In genomic region chr1:197919523-197920301, GRCh38 we compare ENCODE assay signal across 10 cellular contexts. TPM values are rescaled to one million over a fixed set of nuclear protein-coding genes. Genes with fewer than 3 reads are reported as not detected.
DNase-seq lines count a peak whose midpoint lies in the region; ATAC-seq and TF ChIP-seq lines count a peak whose summit lies in the region.
"Had no signal": no experiment of that assay in that cellular context is flagged by ENCODE, and none has a peak within 500 bp of the region (broad histone marks: within the 10 kb centered on the region; RNA-seq: fewer than 3 reads in every experiment).

No MANE protein-coding gene starts in this region.

- peaks cover 38% of the 10 kb centered on the region for H3K27me3 ChIP-seq in BJ (ENCODE audit: control insufficient read depth, insufficient read depth, low read length)

- H3K4me3 Mint-ChIP-seq in activated T-helper 2 cell treated with anti-CD3 and anti-CD28 coated beads, Interferon-gamma antibody, Interleukin-2, Interleukin-4, amounts not matched to agents 10 μg/mL and 5 μg/mL and 100 μg/mL, durations not matched to agents 14 hours and 24 hours and 36 hours (ENCODE audit: low read depth) = peak overlapping the region; percentile 78

- DNase-seq in BJ (ENCODE audit: low read depth) = no peak
- peak; percentile 16 for DNase-seq in GM10266 (ENCODE audit: extremely low spot score)
- no peak for DNase-seq in activated T-helper 2 cell treated with anti-CD3 and anti-CD28 coated beads, Interferon-gamma antibody, Interleukin-2, Interleukin-4, amounts not matched to agents 10 μg/mL and 5 μg/mL and 100 μg/mL, durations not matched to agents 14 hours and 24 hours and 36 hours (ENCODE audit: low spot score)
- DNase-seq in mucosa of descending colon = peak in 2 of 3 donors; percentile 25
- DNase-seq in stimulated activated naive CD4-positive, alpha-beta T cell treated with Interleukin-2 at 50 U/mL for 16 hours (lab: John Stamatoyannopoulos, UW) = no peak
- DNase-seq in cardiac septum (ENCODE audit: low spot score) = no peak
- no peak for DNase-seq in hepatic stellate cell (ENCODE audit: low spot score)
- DNase-seq: DND-41, NCI-H2171 had no signal

- H3K9me3 Mint-ChIP-seq in activated T-helper 2 cell treated with anti-CD3 and anti-CD28 coated beads, Interferon-gamma antibody, Interleukin-2, Interleukin-4, amounts not matched to agents 10 μg/mL and 5 μg/mL and 100 μg/mL, durations not matched to agents 14 hours and 24 hours and 36 hours = no peaks in the 10 kb centered on the region

- H3K4me1 Mint-ChIP-seq in activated T-helper 2 cell treated with anti-CD3 and anti-CD28 coated beads, Interferon-gamma antibody, Interleukin-2, Interleukin-4, amounts not matched to agents 10 μg/mL and 5 μg/mL and 100 μg/mL, durations not matched to agents 14 hours and 24 hours and 36 hours (ENCODE audit: low read depth) = peaks cover 59% of the 10 kb centered on the region

- POLR2A ChIA-PET in BJ (lab: Charles Lee) = no interaction called here

- ATAC-seq in mucosa of descending colon = no peak
- no peak for ATAC-seq in HG03045 (IDR thresholded peaks at IDR 0.05; ENCODE audit: unreplicated experiment)

- peaks cover 87% of the 10 kb centered on the region for H3K27me3 Mint-ChIP-seq in activated T-helper 2 cell treated with anti-CD3 and anti-CD28 coated beads, Interferon-gamma antibody, Interleukin-2, Interleukin-4, amounts not matched to agents 10 μg/mL and 5 μg/mL and 100 μg/mL, durations not matched to agents 14 hours and 24 hours and 36 hours (ENCODE audit: low read depth)

- intact Hi-C loops in activated T-helper 2 cell treated with anti-CD3 and anti-CD28 coated beads, Interferon-gamma antibody, Interleukin-2, Interleukin-4, amounts not matched to agents 10 μg/mL and 5 μg/mL and 100 μg/mL, durations not matched to agents 14 hours and 24 hours and 36 hours (cut with micrococcal nuclease) = loop anchor here (2.0 to 10.0 kb wide), 7 partner anchors 29 to 1315 kb away; partner anchors contain the start of genes DENND1B and KCNT2
- intact Hi-C loops in mucosa of descending colon (cut with DNase I, micrococcal nuclease) (loop anchor here in 1 of 2 donors (10.0 kb wide), 1 partner anchor 395 kb away; no protein-coding TSS in a partner anchor), cardiac septum (cut with DNase I) (loop anchor here (5.0 kb wide), 2 partner anchors 302 to 397 kb away; no protein-coding TSS in a partner anchor)

- H3K4me3 ChIP-seq in BJ (ENCODE audit: low read depth, low read length) (peak overlapping the region; percentile 70), mucosa of descending colon (no peak overlapping the region)

- H3K4me1 ChIP-seq in mucosa of descending colon (ENCODE audit: low read depth) = peaks cover 37% of the 10 kb centered on the region

- H3K9me3 ChIP-seq in mucosa of descending colon = no peaks in the 10 kb centered on the region

- no peak overlapping the region for H3K27ac Mint-ChIP-seq in activated T-helper 2 cell treated with anti-CD3 and anti-CD28 coated beads, Interferon-gamma antibody, Interleukin-2, Interleukin-4, amounts not matched to agents 10 μg/mL and 5 μg/mL and 100 μg/mL, durations not matched to agents 14 hours and 24 hours and 36 hours

- TF ChIP-seq CTCF in BJ (IDR thresholded peaks at IDR 0.05; ENCODE audit: insufficient read depth, low read depth, low read length) (no peak), GM10266 (IDR thresholded peaks at IDR 0.05; ENCODE audit: control insufficient read depth, insufficient read depth, low read depth, missing control alignments) (no peak), mucosa of descending colon (IDR thresholded peaks at IDR 0.05) (no peak)

- CTCF ChIA-PET in BJ (lab: Yijun Ruan, JAX) = interaction anchor here (0.7 kb wide), 1 partner anchor 393 kb away, joined by 4 read pairs; no protein-coding TSS in a partner anchor

- H3K36me3 Mint-ChIP-seq in activated T-helper 2 cell treated with anti-CD3 and anti-CD28 coated beads, Interferon-gamma antibody, Interleukin-2, Interleukin-4, amounts not matched to agents 10 μg/mL and 5 μg/mL and 100 μg/mL, durations not matched to agents 14 hours and 24 hours and 36 hours (ENCODE audit: low read depth) = no peaks in the 10 kb centered on the region

- H3K36me3 ChIP-seq in BJ (ENCODE audit: control insufficient read depth, insufficient read depth, low read length) (peaks cover 10% of the 10 kb centered on the region), mucosa of descending colon (ENCODE audit: low read depth) (no peaks in the 10 kb centered on the region)

RNA-seq across cellular contexts. Expression of gene LHX9, which starts 2.5 kb away (rescaled TPM):
- polyA plus RNA-seq in BJ (2011; rRNA removed) = 49.1 and 57.2 TPM in 2 replicates
- polyA minus RNA-seq in BJ (2011; rRNA and poly(A)+ RNA removed) = 55.7 and 91.8 TPM in 2 replicates
- 0.05 TPM in 1 of 2 replicates, not detected in the other for total RNA-seq in activated T-helper 2 cell treated with anti-CD3 and anti-CD28 coated beads, Interferon-gamma antibody, Interleukin-2, Interleukin-4, amounts not matched to agents 10 μg/mL and 5 μg/mL and 100 μg/mL, durations not matched to agents 14 hours and 24 hours and 36 hours
- under 1 TPM in 1 of 3 donors, not detected in 2; 0.19 TPM for total RNA-seq in mucosa of descending colon
- total RNA-seq in cardiac septum = 0.22 TPM

RNA-seq across cellular contexts. Expression of gene C1orf53, which starts 17.3 kb away (rescaled TPM):
- 9.7 and 13.0 TPM in 2 replicates for polyA plus RNA-seq in BJ (2011; rRNA removed)
- 0.71 TPM in 1 of 2 replicates, not detected in the other for polyA minus RNA-seq in BJ (2011; rRNA and poly(A)+ RNA removed)
- 2.4 and 2.5 TPM in 2 replicates for total RNA-seq in activated T-helper 2 cell treated with anti-CD3 and anti-CD28 coated beads, Interferon-gamma antibody, Interleukin-2, Interleukin-4, amounts not matched to agents 10 μg/mL and 5 μg/mL and 100 μg/mL, durations not matched to agents 14 hours and 24 hours and 36 hours
- 1 to 10 TPM; 1.1 to 6.8 (median 4.1) TPM for total RNA-seq in mucosa of descending colon
- total RNA-seq in cardiac septum = 7.4 TPM

Comparison
In these comparisons a context has a peak if more than half of its experiments do, and no peak if none do; other contexts are left out.
1. DNase-seq: peak in GM10266 (single experiment) and mucosa of descending colon (2 of 3); none in BJ (single experiment), activated T-helper 2 cell treated with anti-CD3 and anti-CD28 coated beads, Interferon-gamma antibody, Interleukin-2, Interleukin-4, amounts not matched to agents 10 μg/mL and 5 μg/mL and 100 μg/mL, durations not matched to agents 14 hours and 24 hours and 36 hours (single experiment), stimulated activated naive CD4-positive, alpha-beta T cell treated with Interleukin-2 at 50 U/mL for 16 hours (single experiment), cardiac septum (single experiment) and hepatic stellate cell (single experiment).